8 cellular contexts compared by ENCODE assay signal in genomic region chr13:45340422-45341033, GRCh38. TPM values are rescaled to one million over a fixed set of nuclear protein-coding genes. Genes with fewer than 3 reads are reported as not detected.
DNase-seq lines count a peak whose midpoint lies in the region; ATAC-seq and TF ChIP-seq lines count a peak whose summit lies in the region.

No MANE protein-coding gene starts in this region.

- H3K27ac ChIP-seq in hepatocyte (peak overlapping the region; percentile 99), aorta (ENCODE audit: low read depth in 1 of 2, low read length in 2 of 2) (peak overlapping the region; percentile 91 to 98)

- H3K4me3 ChIP-seq in hepatocyte (peak overlapping the region; percentile 81), aorta (ENCODE audit: low read length in 2 of 2) (peak overlapping the region; percentile 77 to 81)

- H3K4me2 ChIP-seq in hepatocyte: peak overlapping the region; percentile 86

- peak; percentile 58 for DNase-seq in NCI-H1105 (lab: John Stamatoyannopoulos, UW)
- peak; percentile 68 for DNase-seq in T-helper 9 cell
- peak; percentile 96 for DNase-seq in astrocyte of the hippocampus (ENCODE audit: low read depth, low spot score)
- peak; percentile 95 for DNase-seq in hepatocyte (ENCODE audit: low spot score)
- peak; percentile 93 for DNase-seq in retina
- peak; percentile 96 to 97 for DNase-seq in aorta

- H2AFZ ChIP-seq in hepatocyte: peak overlapping the region; percentile 7

- H3K79me2 ChIP-seq in hepatocyte: peaks cover 80% of the 10 kb centered on the region

- H3K9me3 ChIP-seq in hepatocyte (ENCODE audit: low read depth) (no peaks in the 10 kb centered on the region), aorta (ENCODE audit: control insufficient read depth, low read length) (no peaks in the 10 kb centered on the region)

- peaks cover 48% of the 10 kb centered on the region for H4K20me1 ChIP-seq in hepatocyte (ENCODE audit: insufficient read depth, poor library complexity, severe bottlenecking)

- no peaks in the 10 kb centered on the region for H3K9me2 ChIP-seq in hepatocyte (replicated peaks; ENCODE audit: insufficient read depth)

- H3K36me3 ChIP-seq in hepatocyte (replicated peaks; ENCODE audit: insufficient read depth, low read depth): peaks cover 13% of the 10 kb centered on the region
- peaks cover 3 to 9% of the 10 kb centered on the region in 2 donors for H3K36me3 ChIP-seq in aorta (ENCODE audit: control insufficient read depth in 1 of 2, insufficient read depth in 2 of 2, low read length in 1 of 2)

- intact Hi-C loops in aorta (cut with DNase I): no loop called here

- WGBS in hepatocyte (ENCODE audit: low lambda C conversion rate, missing lambda C conversion rate): 1% methylated on average over 55 of the region's 64 CpGs
- 1% methylated on average over 55 to 64 of the region's 64 CpGs for WGBS in aorta, 2 donors

- H3K4me1 ChIP-seq in hepatocyte (ENCODE audit: insufficient read depth) (peaks cover 23% of the 10 kb centered on the region), aorta (ENCODE audit: control insufficient read depth in 1 of 2, insufficient read depth in 2 of 2, low read length in 2 of 2) (peaks cover 0 to 9% of the 10 kb centered on the region in 2 donors)

- peak; percentile 25 for ATAC-seq in HG02623 (IDR thresholded peaks at IDR 0.05; ENCODE audit: unreplicated experiment)
- peak; percentile 89 for ATAC-seq in aorta (ENCODE audit: low FRiP score)

- H3K27me3 ChIP-seq in hepatocyte (no peaks in the 10 kb centered on the region), aorta (ENCODE audit: control insufficient read depth in 1 of 2, insufficient read depth in 2 of 2, low read length in 1 of 2) (no peaks in the 10 kb centered on the region)

- TF ChIP-seq CTCF in GM12874 (IDR thresholded peaks at IDR 0.05; ENCODE audit: insufficient read depth, low read depth, low read length) (peak; percentile 66), hepatocyte (IDR thresholded peaks at IDR 0.05; ENCODE audit: poor library complexity) (peak; percentile 39)

RNA-seq across cellular contexts. Expression of gene TPT1, which starts 0.5 kb away (rescaled TPM):
- 6,453 and 7,332 TPM in 2 replicates for total RNA-seq in hepatocyte
- polyA plus RNA-seq in hepatocyte: 1,047 and 1,085 TPM in 2 replicates
- 1,000 to 10,000 TPM; 3,196 to 4,441 TPM for total RNA-seq in aorta
- over 10,000 TPM in 1 of 2 donors, 1,000 to 10,000 TPM in 1; 5,995 to 18,191 TPM for polyA plus RNA-seq in aorta

Comparison
In these comparisons a context has a peak if more than half of its experiments do, and no peak if none do; other contexts are left out.
1. Peak in every context shown above with its lines: DNase-seq, ATAC-seq, H3K4me3 ChIP-seq and H3K27ac ChIP-seq.